27 cellular contexts compared by ENCODE assay signal in the genomic region with DNA sequence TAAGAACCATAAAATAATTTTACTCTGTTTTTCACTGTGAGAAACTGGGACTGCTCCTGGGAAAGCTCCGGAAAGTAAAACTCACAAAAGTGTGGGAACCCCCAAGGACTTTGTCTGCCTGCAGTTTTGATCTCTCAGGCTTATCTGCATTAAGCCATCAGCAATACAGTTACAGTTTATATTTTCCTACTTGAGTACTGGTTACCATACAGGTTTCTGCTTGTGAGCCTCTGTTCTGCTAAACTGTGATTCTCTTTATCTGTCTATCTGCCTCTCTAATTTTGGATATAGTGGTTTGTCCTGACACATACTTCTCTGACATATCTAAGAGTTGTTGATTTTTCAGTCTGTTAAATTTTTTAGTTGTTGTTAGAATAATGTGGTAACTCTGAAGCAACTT. TPM values are rescaled to one million over a fixed set of nuclear protein-coding genes. Genes with fewer than 3 reads are reported as not detected.
"Had no signal": no experiment of that assay in that cellular context is flagged by ENCODE, and none has a peak within 500 bp of the region (broad histone marks: within the 10 kb centered on the region; RNA-seq: fewer than 3 reads in every experiment).

No MANE protein-coding gene starts in this region.

- H3K9me2 ChIP-seq: SK-N-SH had no signal

- H3K9ac ChIP-seq: KMS-11, SK-N-SH had no signal

- H3K27ac ChIP-seq: HL-60, KMS-11, RWPE1 had no signal

- H3K4me2 ChIP-seq: KMS-11, SK-N-SH had no signal

- ATAC-seq: K562, Panc1, PC-3, T-cell had no signal

- DNase-seq: MV-4-11; NCI-H1048; NCI-H1105; NCI-H1417; NCI-H1436 treated with DMSO at 0.1 percent for 48 hours; NCI-H1694; NCI-H187 treated with DMSO at 0.1 percent for 48 hours; NCI-H2081; NCI-H2107; NCI-H226; NCI-H446; NCI-H510A; NCI-H524 treated with DMSO at 0.1 percent for 48 hours; NCI-H69; NCI-H774; NK-92 treated with Interleukin-12 subunit alpha and Interleukin-12 subunit beta, amount 100 ng/mL, for 24 hours; PC-3; SHP77; SK-N-SH; SW 1271; T-cell had no signal

- H3K4me3 ChIP-seq: K562 had no signal

- H3K9me3 ChIP-seq: SK-N-SH had no signal

RNA-seq across cellular contexts. Expression of gene PABPC4L, which starts 11.6 kb away (rescaled TPM):
- polyA plus RNA-seq: IgD-negative memory B cell, SK-N-SH had no signal
